In the genomic region with DNA sequence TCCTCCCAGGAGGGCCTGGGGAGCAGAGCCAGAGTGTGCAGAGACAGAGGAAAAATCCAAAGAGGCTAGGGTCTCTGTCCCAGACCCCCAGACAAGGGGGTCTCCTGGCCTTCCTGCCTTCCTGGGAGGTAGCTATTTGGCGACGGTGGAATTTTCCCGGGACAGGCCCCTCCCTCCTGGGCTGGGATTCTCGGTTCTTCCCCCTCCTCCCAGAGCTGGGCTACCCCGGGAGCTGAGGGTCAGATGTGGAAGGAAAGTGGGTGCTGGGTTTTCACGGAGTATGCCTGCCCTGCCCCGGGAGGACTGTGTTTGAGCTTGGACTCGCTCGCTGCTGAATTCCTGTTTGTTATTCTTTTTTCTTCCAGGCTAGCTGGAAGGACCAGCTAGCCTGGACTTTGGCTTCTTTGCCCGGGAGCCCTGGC, we compare ENCODE assay signal across 7 cellular contexts. TPM values are rescaled to one million over a fixed set of nuclear protein-coding genes. Genes with fewer than 3 reads are reported as not detected.
DNase-seq lines count a peak whose midpoint lies in the region; ATAC-seq and TF ChIP-seq lines count a peak whose summit lies in the region.

No MANE protein-coding gene starts in this region.

- intact Hi-C loops in left ventricle myocardium inferior (cut with micrococcal nuclease) (no loop called here), prostate gland (cut with DNase I) (no loop called here)

- H3K27ac ChIP-seq in left ventricle myocardium inferior (replicated peaks) (peak overlapping the region; percentile 87), prostate gland (peak overlapping the region; percentile 82)

- peaks cover 71% of the 10 kb centered on the region for H3K4me1 Mint-ChIP-seq in activated naive CD8-positive, alpha-beta T cell treated with anti-CD3 and anti-CD28 coated beads, Interleukin-2, amount 50 U/mL, for 24 hours

- H3K36me3 Mint-ChIP-seq in activated naive CD8-positive, alpha-beta T cell treated with anti-CD3 and anti-CD28 coated beads, Interleukin-2, amount 50 U/mL, for 24 hours (ENCODE audit: low read depth) = peaks cover 6% of the 10 kb centered on the region

- peak overlapping the region; percentile 85 for H3K4me3 ChIP-seq in left ventricle myocardium inferior
- peak overlapping the region; percentile 58 to 64 for H3K4me3 ChIP-seq in prostate gland

- no peaks in the 10 kb centered on the region for H3K9me3 Mint-ChIP-seq in activated naive CD8-positive, alpha-beta T cell treated with anti-CD3 and anti-CD28 coated beads, Interleukin-2, amount 50 U/mL, for 24 hours

- peak overlapping the region; percentile 94 for H3K4me3 Mint-ChIP-seq in activated naive CD8-positive, alpha-beta T cell treated with anti-CD3 and anti-CD28 coated beads, Interleukin-2, amount 50 U/mL, for 24 hours

- peak overlapping the region; percentile 98 for H3K27ac Mint-ChIP-seq in activated naive CD8-positive, alpha-beta T cell treated with anti-CD3 and anti-CD28 coated beads, Interleukin-2, amount 50 U/mL, for 24 hours

- peak; percentile 57 for DNase-seq in G401 (ENCODE audit: low spot score)
- DNase-seq in HT-29 (ENCODE audit: low spot score) = peak; percentile 42
- DNase-seq in activated naive CD8-positive, alpha-beta T cell treated with anti-CD3 and anti-CD28 coated beads, Interleukin-2, amount 50 U/mL, for 24 hours = no peak
- DNase-seq in left ventricle myocardium inferior = no peak
- no peak for DNase-seq in prostate gland (ENCODE audit: low spot score)

- in situ Hi-C loops in G401 (cut with HindIII; ENCODE audit: low sequenced_read_pairs) = no loop called here

- peak; percentile 8 for TF ChIP-seq POLR2A in prostate gland (IDR thresholded peaks at IDR 0.05)

- peak; percentile 1 for ATAC-seq in activated naive CD8-positive, alpha-beta T cell treated with anti-CD3 and anti-CD28 coated beads, Interleukin-2, amount 50 U/mL, for 24 hours
- ATAC-seq in HG03565 (IDR thresholded peaks at IDR 0.05; ENCODE audit: unreplicated experiment) (no peak), GM19463 (IDR thresholded peaks at IDR 0.05; ENCODE audit: unreplicated experiment) (no peak)

- TF ChIP-seq CTCF in left ventricle myocardium inferior (IDR thresholded peaks at IDR 0.05; ENCODE audit: borderline replicate concordance) (no peak), prostate gland (IDR thresholded peaks at IDR 0.05) (no peak)

- H3K4me1 ChIP-seq in left ventricle myocardium inferior = peaks cover 65% of the 10 kb centered on the region
- peaks cover 8% of the 10 kb centered on the region for H3K4me1 ChIP-seq in prostate gland (replicated peaks)

- 1% methylated on average over 10 of the region's 10 CpGs for WGBS in prostate gland

- H3K27me3 Mint-ChIP-seq in activated naive CD8-positive, alpha-beta T cell treated with anti-CD3 and anti-CD28 coated beads, Interleukin-2, amount 50 U/mL, for 24 hours = no peaks in the 10 kb centered on the region

- H3K36me3 ChIP-seq in left ventricle myocardium inferior (no peaks in the 10 kb centered on the region), prostate gland (no peaks in the 10 kb centered on the region)

- H3K27me3 ChIP-seq in left ventricle myocardium inferior (ENCODE audit: low read depth) = no peaks in the 10 kb centered on the region
- no peaks in the 10 kb centered on the region for H3K27me3 ChIP-seq in prostate gland (replicated peaks; ENCODE audit: insufficient read depth)

- no peaks in the 10 kb centered on the region for H3K9me3 ChIP-seq in left ventricle myocardium inferior (replicated peaks)
- no peaks in the 10 kb centered on the region for H3K9me3 ChIP-seq in prostate gland

RNA-seq across cellular contexts. Expression of a gene that starts 0.8 kb away (rescaled TPM):
- 90.0 and 101 TPM in 2 replicates for total RNA-seq in G401 (2014; rRNA removed; shearing (Covaris generic))
- total RNA-seq in HT-29 (2014; rRNA removed; shearing (Covaris generic)) = 93.4 and 94.2 TPM in 2 replicates
- total RNA-seq in left ventricle myocardium inferior (12.9 TPM), prostate gland (10 to 100 TPM; 40.1 to 72.3 TPM)

RNA-seq across cellular contexts. Expression of a gene that starts 1.0 kb away (rescaled TPM):
- not detected in 2 replicates for total RNA-seq in G401 (2014; rRNA removed; shearing (Covaris generic))
- not detected in 2 replicates for total RNA-seq in HT-29 (2014; rRNA removed; shearing (Covaris generic))
- total RNA-seq in left ventricle myocardium inferior (not detected), prostate gland (not detected)

RNA-seq across cellular contexts. Expression of a gene that starts 35.5 kb away (rescaled TPM):
- 18.7 and 24.5 TPM in 2 replicates for total RNA-seq in G401 (2014; rRNA removed; shearing (Covaris generic))
- total RNA-seq in HT-29 (2014; rRNA removed; shearing (Covaris generic)) = 2.5 and 4.5 TPM in 2 replicates
- total RNA-seq in left ventricle myocardium inferior = 36.8 TPM
- total RNA-seq in prostate gland = 10 to 100 TPM; 26.8 to 56.5 TPM

RNA-seq across cellular contexts. Expression of a gene that starts 47.5 kb away (rescaled TPM):
- total RNA-seq in G401 (2014; rRNA removed; shearing (Covaris generic)) = 18.2 and 24.6 TPM in 2 replicates
- total RNA-seq in HT-29 (2014; rRNA removed; shearing (Covaris generic)) = not detected in 2 replicates
- total RNA-seq in left ventricle myocardium inferior (67.3 TPM), prostate gland (10 to 100 TPM; 47.5 to 79.5 TPM)

Comparison
In these comparisons a context has a peak if more than half of its experiments do, and no peak if none do; other contexts are left out.
1. DNase-seq: peak in G401 (single experiment) and HT-29 (single experiment); none in activated naive CD8-positive, alpha-beta T cell treated with anti-CD3 and anti-CD28 coated beads, Interleukin-2, amount 50 U/mL, for 24 hours (single experiment), left ventricle myocardium inferior (single experiment) and prostate gland (single experiment).